In genomic region chr6:26064619-26065257, GRCh38 we compare ENCODE assay signal across 8 cellular contexts. TPM values are rescaled to one million over a fixed set of nuclear protein-coding genes. Genes with fewer than 3 reads are reported as not detected.
DNase-seq lines count a peak whose midpoint lies in the region; ATAC-seq and TF ChIP-seq lines count a peak whose summit lies in the region.

No MANE protein-coding gene starts in this region.

- ATAC-seq in GM21515 (IDR thresholded peaks at IDR 0.05; ENCODE audit: unreplicated experiment), result no peak

- in situ Hi-C loops in SK-MEL-5 (cut with HindIII; ENCODE audit: low pct_unique_long_range_greater_than_20kb, low sequenced_read_pairs) (loop anchor here (5.0 to 10.0 kb wide), 2 partner anchors 33 to 100 kb away; no protein-coding TSS in a partner anchor), brain microvascular endothelial cell (cut with HindIII; ENCODE audit: low pct_ligation_motif_present, low sequenced_read_pairs) (no loop called here)

- H3K4me3 ChIP-seq in brain microvascular endothelial cell (ENCODE audit: low read depth, low read length), result no peak overlapping the region

- no peaks in the 10 kb centered on the region for H3K36me3 ChIP-seq in brain microvascular endothelial cell (replicated peaks)

- peak; percentile 76 for TF ChIP-seq CTCF in brain microvascular endothelial cell (IDR thresholded peaks at IDR 0.05; ENCODE audit: low read depth, low read length, missing control alignments)

- H3K27ac ChIP-seq in brain microvascular endothelial cell, result no peak overlapping the region

- H3K27me3 ChIP-seq in brain microvascular endothelial cell (replicated peaks), result no peaks in the 10 kb centered on the region

- DNase-seq in EL (peak; percentile 51), LoVo (ENCODE audit: low spot score) (peak; percentile 71), SK-MEL-5 (ENCODE audit: low read depth, low spot score) (peak; percentile 81), brain microvascular endothelial cell (peak; percentile 29), kidney tubule cell (ENCODE audit: low spot score) (peak; percentile 63), superior temporal gyrus (ENCODE audit: extremely low spot score) (peak; percentile 68), DMS79 treated with DMSO at 0.1 percent for 48 hours (lab: John Stamatoyannopoulos, UW) (no peak)

RNA-seq across cellular contexts. Expression of gene HFE, which starts 22.5 kb away (rescaled TPM):
- 15.8 and 16.1 TPM in 2 replicates for total RNA-seq in SK-MEL-5 (2014; rRNA removed; shearing (Covaris generic))
- 16.0 and 25.4 TPM in 2 replicates for polyA plus RNA-seq in SK-MEL-5 (2015; cell fraction: cytosol; rRNA removed)
- polyA plus RNA-seq in SK-MEL-5 (2015; cell fraction: nucleus; rRNA removed), result 22.9 and 27.6 TPM in 2 replicates
